In genomic region chr14:74853581-74853980, GRCh38 we compare ENCODE assay signal across 1 cellular context.
TF ChIP-seq lines count a peak whose summit lies in the region.

No MANE protein-coding gene starts in this region.

TF ChIP-seq in IMR-90, 13 proteins besides CTCF, POLR2A, EP300 and RAD21:
- no peak for TF ChIP-seq CEBPB (IDR thresholded peaks at IDR 0.05; ENCODE audit: low read depth, low read length)
- TF ChIP-seq MXI1 (IDR thresholded peaks at IDR 0.05; ENCODE audit: borderline replicate concordance, low read depth, low read length): no peak
- no peak for TF ChIP-seq NFE2L2 (IDR thresholded peaks at IDR 0.05; ENCODE audit: low read depth, low read length)
- no peak for TF ChIP-seq MAZ (IDR thresholded peaks at IDR 0.05; ENCODE audit: borderline replicate concordance, low read depth, low read length)
- TF ChIP-seq FOS (IDR thresholded peaks at IDR 0.05; ENCODE audit: low read depth, low read length): no peak
- TF ChIP-seq RFX5 (IDR thresholded peaks at IDR 0.05; ENCODE audit: low read depth, low read length): no peak
- TF ChIP-seq SMC3 (IDR thresholded peaks at IDR 0.05; ENCODE audit: low read depth, low read length): no peak
- no peak for TF ChIP-seq USF2 (IDR thresholded peaks at IDR 0.05; ENCODE audit: low read depth, low read length)
- TF ChIP-seq CHD1 (IDR thresholded peaks at IDR 0.05; ENCODE audit: low read depth, low read length): no peak
